Comparison of ENCODE assay signal across 1 cellular context in the genomic region with DNA sequence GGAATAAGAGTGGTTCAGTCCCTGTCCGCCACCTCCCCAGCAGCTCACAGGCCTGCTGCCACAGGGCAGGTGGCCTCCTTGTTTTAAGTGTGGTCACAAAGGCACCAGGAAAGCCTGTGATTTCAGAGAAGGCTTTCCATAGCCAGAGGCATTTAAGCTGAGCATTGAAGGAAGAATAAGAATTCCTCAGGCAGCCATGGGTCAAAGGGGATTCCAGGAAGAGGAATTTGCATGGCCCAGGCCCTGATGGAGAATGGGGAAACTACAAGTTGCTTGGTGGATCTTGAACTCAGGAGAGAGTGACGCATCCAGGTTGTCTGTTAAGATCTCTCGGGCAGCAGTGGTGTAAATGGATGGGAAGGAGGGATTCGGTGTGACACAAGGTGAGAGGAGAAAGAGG.
TF ChIP-seq lines count a peak whose summit lies in the region.

No MANE protein-coding gene starts in this region.

TF ChIP-seq in GM23338, 12 proteins besides CTCF, POLR2A, EP300 and RAD21 (continued from another document):
- TF ChIP-seq ETS1 (IDR thresholded peaks at IDR 0.05) (no peak), ZNF462 (CRISPR knock-in tag; IDR thresholded peaks at IDR 0.05) (no peak; the same call in 1 of the 2 replicates), REST (IDR thresholded peaks at IDR 0.05; ENCODE audit: unreplicated experiment) (no peak), CREB1 (CRISPR knock-in tag; IDR thresholded peaks at IDR 0.05; ENCODE audit: low read depth) (no peak)
